8 cellular contexts compared by ENCODE assay signal in the genomic region with DNA sequence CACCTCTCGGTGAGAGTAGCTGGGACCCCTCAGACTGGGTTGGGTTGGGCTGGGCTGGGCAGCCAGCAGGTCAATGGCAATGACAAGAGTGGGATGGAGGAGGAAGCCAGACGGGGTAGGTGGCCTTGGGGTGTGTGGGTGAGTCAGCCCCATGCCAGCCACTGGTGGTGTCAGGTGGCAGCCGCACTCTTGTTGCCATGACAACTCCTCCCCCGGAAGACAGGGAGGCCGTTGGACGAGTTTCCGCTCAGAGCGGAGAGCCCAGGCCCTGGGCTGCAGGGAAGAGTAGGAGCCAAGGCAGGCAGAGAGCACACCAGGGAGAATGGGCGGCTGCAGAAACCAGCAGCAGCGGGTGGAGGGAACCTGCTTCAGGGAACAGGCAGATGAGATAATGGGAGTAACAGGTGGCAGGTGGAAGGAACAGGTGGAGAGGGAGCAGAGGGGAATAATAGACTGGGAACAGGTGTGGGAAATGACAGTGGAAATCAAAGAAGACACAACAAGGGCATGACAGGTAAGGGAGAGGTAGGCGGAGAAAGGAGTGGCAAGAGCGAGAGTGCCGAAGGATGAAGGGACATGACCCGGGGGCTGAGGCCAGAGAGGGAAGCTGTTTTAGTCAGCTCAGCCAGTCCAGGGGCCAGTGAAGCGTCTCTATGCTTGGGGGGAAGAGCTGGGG. TPM values are rescaled to one million over a fixed set of nuclear protein-coding genes. Genes with fewer than 3 reads are reported as not detected.
DNase-seq lines count a peak whose midpoint lies in the region; ATAC-seq, FAIRE-seq and TF ChIP-seq lines count a peak whose summit lies in the region.

No MANE protein-coding gene starts in this region.

- no peaks in the 10 kb centered on the region; the same call in none of the 2 replicates for H3K4me1 ChIP-seq in BE2C
- peaks cover 10% of the 10 kb centered on the region in 2 experiments; a peak in 3 of 4 replicates for H3K4me1 ChIP-seq in SK-N-SH (ENCODE audit: control insufficient read depth in 1 of 2, insufficient read depth in 2 of 2, low read depth in 1 of 2, low read length in 1 of 2)
- H3K4me1 ChIP-seq in pancreas = peaks cover 17 to 21% (median 19%) of the 10 kb centered on the region in 3 donors

- H3K79me2 ChIP-seq in SK-N-SH (ENCODE audit: insufficient read depth) = no peaks in the 10 kb centered on the region

- H3K9ac ChIP-seq in SK-N-SH = no peak overlapping the region

- H3F3A ChIP-seq in SK-N-SH (replicated peaks; ENCODE audit: insufficient read depth) = no peaks in the 10 kb centered on the region

- H3K27me3 Mint-ChIP-seq in endothelial cell (ENCODE audit: unreplicated experiment) (peaks cover 21% of the 10 kb centered on the region), CD14-positive monocyte (ENCODE audit: low read depth in 3 of 3) (peaks cover 22 to 28% (median 27%) of the 10 kb centered on the region in 3 donors)

- no peak for FAIRE-seq in pancreas (lab: Jason Lieb, UNC)

- TF ChIP-seq CTCF in BE2C (IDR thresholded peaks at IDR 0.05; ENCODE audit: low read depth, low read length) = no peak
- no peak for TF ChIP-seq CTCF in SK-N-SH (IDR thresholded peaks at IDR 0.05)
- TF ChIP-seq CTCF in endothelial cell (IDR thresholded peaks at IDR 0.05; ENCODE audit: unreplicated experiment) = no peak
- TF ChIP-seq CTCF in pancreas (IDR thresholded peaks at IDR 0.05) = no peak
- no peak for TF ChIP-seq CTCF in CD14-positive monocyte (IDR thresholded peaks at IDR 0.05)

- WGBS in SK-N-SH (ENCODE audit: low lambda C conversion rate) = 68% methylated on average over 15 of the region's 15 CpGs
- 24 to 36% methylated on average over 15 of the region's 15 CpGs for WGBS in pancreas, 2 donors

- H3K27me3 ChIP-seq in BE2C (no peaks in the 10 kb centered on the region), SK-N-SH (ENCODE audit: insufficient read depth) (no peaks in the 10 kb centered on the region), pancreas (no peaks in the 10 kb centered on the region)

- H3K36me3 Mint-ChIP-seq in endothelial cell (ENCODE audit: low read depth, unreplicated experiment) = peaks cover 4% of the 10 kb centered on the region
- no peaks in the 10 kb centered on the region for H3K36me3 Mint-ChIP-seq in CD14-positive monocyte

- POLR2A ChIA-PET in SK-N-SH (lab: Yijun Ruan, JAX) = interaction anchor here (0.9 kb wide), 1 partner anchor 238 kb away, joined by 3 read pairs; the partner anchor contains the start of gene PC

- no peak overlapping the region for H2AFZ ChIP-seq in SK-N-SH (ENCODE audit: low read depth)

- H3K27ac Mint-ChIP-seq in endothelial cell (ENCODE audit: unreplicated experiment) (peak overlapping the region; percentile 89), CD14-positive monocyte (peak overlapping the region in 1 of 7 donors; percentile 72)

- H3K9me2 ChIP-seq in SK-N-SH = no peaks in the 10 kb centered on the region

- intact Hi-C loops in pancreas (cut with DNase I) (no loop called here), CD14-positive monocyte (cut with micrococcal nuclease) (no loop called here)

- H3K9me3 Mint-ChIP-seq in endothelial cell (ENCODE audit: unreplicated experiment) = no peaks in the 10 kb centered on the region
- peaks cover 0 to 4% (median 0%) of the 10 kb centered on the region in 7 donors for H3K9me3 Mint-ChIP-seq in CD14-positive monocyte

- no peaks in the 10 kb centered on the region for H4K20me1 ChIP-seq in SK-N-SH (ENCODE audit: insufficient read depth)

- peak; percentile 84 to 92 (median 89) for ATAC-seq in pancreas

- CTCF ChIA-PET in SK-N-SH (lab: Yijun Ruan, JAX) = no interaction called here

- H3K4me1 Mint-ChIP-seq in endothelial cell (ENCODE audit: unreplicated experiment) = peaks cover 44% of the 10 kb centered on the region
- peaks cover 12% of the 10 kb centered on the region for H3K4me1 Mint-ChIP-seq in CD14-positive monocyte

- H3K36me3 ChIP-seq in BE2C = peaks cover 17% of the 10 kb centered on the region
- no peaks in the 10 kb centered on the region for H3K36me3 ChIP-seq in KOPT-K1 (ENCODE audit: insufficient read depth, low read length)
- H3K36me3 ChIP-seq in SK-N-SH (replicated peaks in 1 of 2; ENCODE audit: control insufficient read depth in 1 of 2, insufficient read depth in 2 of 2, low read length in 1 of 2) = peaks cover 0 to 4% of the 10 kb centered on the region in 2 experiments
- H3K36me3 ChIP-seq in pancreas = no peaks in the 10 kb centered on the region

- peak overlapping the region; percentile 52 for H3K4me2 ChIP-seq in SK-N-SH

- TF ChIP-seq EP300 in SK-N-SH (IDR thresholded peaks at IDR 0.05; ENCODE audit: borderline replicate concordance in 1 of 2, low read depth in 1 of 2, low read length in 1 of 2) = no peak

- H3K27ac ChIP-seq in KOPT-K1 (ENCODE audit: low read depth, low read length, poor library complexity, severe bottlenecking) (peak overlapping the region; percentile 83), SK-N-SH (ENCODE audit: low read depth in 2 of 2, low read length in 1 of 2) (peak overlapping the region in 1 of 2 experiments; percentile 6; a peak in 1 of 4 replicates), pancreas (peak overlapping the region; percentile 58 to 80 (median 72))

- H3K4me3 ChIP-seq in BE2C (ENCODE audit: low read depth, low read length) (no peak overlapping the region), SK-N-SH (ENCODE audit: low read depth in 2 of 2, low read length in 1 of 2) (no peak overlapping the region), pancreas (peak overlapping the region in 1 of 4 donors; percentile 13)

- DNase-seq in BE2C = peak; percentile 76
- peak; percentile 60 for DNase-seq in SK-N-SH
- DNase-seq in endothelial cell (ENCODE audit: low spot score) = peak; percentile 59
- peak; percentile 83 to 98 (median 96) for DNase-seq in pancreas
- DNase-seq in NCI-H1694 treated with DMSO at 0.1 percent for 48 hours (lab: John Stamatoyannopoulos, UW) = no peak
- DNase-seq in CD14-positive monocyte (ENCODE audit: low spot score) = no peak
- DNase-seq in inferior parietal cortex (ENCODE audit: extremely low spot score) = no peak

- H3K4me3 Mint-ChIP-seq in endothelial cell (ENCODE audit: unreplicated experiment) = peak overlapping the region; percentile 44
- no peak overlapping the region for H3K4me3 Mint-ChIP-seq in CD14-positive monocyte

- no peak for TF ChIP-seq RAD21 in SK-N-SH (IDR thresholded peaks at IDR 0.05; ENCODE audit: low read length)

- H3K9me3 ChIP-seq in BE2C (no peaks in the 10 kb centered on the region), KOPT-K1 (ENCODE audit: insufficient read depth, low read length, poor library complexity, severe bottlenecking) (no peaks in the 10 kb centered on the region), SK-N-SH (no peaks in the 10 kb centered on the region), pancreas (no peaks in the 10 kb centered on the region)

TF ChIP-seq in SK-N-SH, 30 proteins besides CTCF, POLR2A, EP300 and RAD21 (continues in another document):
- TF ChIP-seq SIN3A (IDR thresholded peaks at IDR 0.05; ENCODE audit: borderline replicate concordance, low read depth, low read length) (no peak), TEAD4 (IDR thresholded peaks at IDR 0.05; ENCODE audit: borderline replicate concordance, insufficient read depth) (no peak), YY1 (IDR thresholded peaks at IDR 0.05; ENCODE audit: low read depth) (no peak), FOXM1 (IDR thresholded peaks at IDR 0.05; ENCODE audit: low read depth) (no peak), RCOR1 (IDR thresholded peaks at IDR 0.05; ENCODE audit: low read length) (no peak), ZBTB33 (IDR thresholded peaks at IDR 0.05; ENCODE audit: borderline replicate concordance, low read depth) (no peak), ELF1 (IDR thresholded peaks at IDR 0.05) (0 out of 2 replicates have a peak, but pooled peaks have one; percentile 17), SMC3 (IDR thresholded peaks at IDR 0.05; ENCODE audit: low read depth, low read length) (no peak), NFIC (IDR thresholded peaks at IDR 0.05; ENCODE audit: borderline replicate concordance) (no peak), JUND (IDR thresholded peaks at IDR 0.05) (no peak), FOXJ3 (CRISPR knock-in tag; IDR thresholded peaks at IDR 0.05) (no peak), MXI1 (IDR thresholded peaks at IDR 0.05; ENCODE audit: low read depth, low read length) (no peak), NRF1 (IDR thresholded peaks at IDR 0.05; ENCODE audit: low read depth, low read length) (no peak)

RNA-seq across cellular contexts. Expression of gene SPTBN2, which starts 8.7 kb away (rescaled TPM):
- polyA plus RNA-seq in BE2C (2012; ENCODE audit: insufficient read depth, insufficient read length, low read depth) = 40.4 TPM
- polyA plus RNA-seq in SK-N-SH (2012; rRNA removed) (16.2 and 19.7 TPM in 2 replicates), pancreas (10 to 100 TPM; 17.8 to 45.9 TPM), CD14-positive monocyte (not detected)
- polyA plus RNA-seq in SK-N-SH (2012; cell fraction: cytosol; rRNA removed) = 8.6 and 11.2 TPM in 2 replicates
- 76.3 and 105 TPM in 2 replicates for polyA plus RNA-seq in SK-N-SH (2012; cell fraction: nucleus; rRNA removed)
- total RNA-seq in endothelial cell (ENCODE audit: unreplicated experiment) (17.1 TPM), pancreas (10 to 100 TPM; 32.6 to 59.8 (median 38.7) TPM)

RNA-seq across cellular contexts. Expression of gene RBM4B, which starts 42.7 kb away (rescaled TPM):
- 27.9 TPM for polyA plus RNA-seq in BE2C (2012; ENCODE audit: insufficient read depth, insufficient read length, low read depth)
- polyA plus RNA-seq in SK-N-SH (2012; rRNA removed) (31.1 and 43.3 TPM in 2 replicates), pancreas (10 to 100 TPM in 1 of 2 donors, 1 to 10 TPM in 1; 9.9 to 20.7 TPM), CD14-positive monocyte (10 to 100 TPM in 1 of 2 donors, 1 to 10 TPM in 1; 7.8 to 11.2 TPM)
- 26.1 and 30.8 TPM in 2 replicates for polyA plus RNA-seq in SK-N-SH (2012; cell fraction: cytosol; rRNA removed)
- 59.8 and 93.4 TPM in 2 replicates for polyA plus RNA-seq in SK-N-SH (2012; cell fraction: nucleus; rRNA removed)
- total RNA-seq in endothelial cell (ENCODE audit: unreplicated experiment) (29.3 TPM), pancreas (10 to 100 TPM in 1 of 6 donors, 1 to 10 TPM in 5; 5.7 to 10.1 (median 6.5) TPM)

Comparison
In these comparisons a context has a peak if more than half of its experiments do, and no peak if none do; other contexts are left out.
1. DNase-seq: peak in BE2C (single experiment), SK-N-SH (single experiment), endothelial cell (single experiment) and pancreas (6 of 6); none in NCI-H1694 treated with DMSO at 0.1 percent for 48 hours (single experiment), CD14-positive monocyte (single experiment) and inferior parietal cortex (single experiment).
2. RNA of gene SPTBN2, which starts 8.7 kb away (polyA plus RNA-seq): 17.8 to 45.9 TPM in pancreas and 8.6 to 105 TPM in SK-N-SH; not detected in CD14-positive monocyte; every median in the first group is over 4 times any median in the second.